ENCODE assay signal across 20 cellular contexts in genomic region chr6:149194815-149195558, GRCh38.
DNase-seq lines count a peak whose midpoint lies in the region; ATAC-seq, FAIRE-seq and TF ChIP-seq lines count a peak whose summit lies in the region.
"Had no signal": no experiment of that assay in that cellular context is flagged by ENCODE, and none has a peak within 500 bp of the region (broad histone marks: within the 10 kb centered on the region; RNA-seq: fewer than 3 reads in every experiment).

No MANE protein-coding gene starts in this region.

- H3K36me3 ChIP-seq in right atrium auricular region, result no peaks in the 10 kb centered on the region
- no peaks in the 10 kb centered on the region for H3K36me3 ChIP-seq in mesendoderm (ENCODE audit: control insufficient read depth, insufficient read depth, low read length)
- H3K36me3 ChIP-seq in pancreas, result no peaks in the 10 kb centered on the region
- H3K36me3 ChIP-seq: lower lobe of right lung, right lobe of liver had no signal

- intact Hi-C loops in Right ventricle myocardium superior (cut with DNase I), result no loop called here
- intact Hi-C loops in pancreas (cut with DNase I), result no loop called here

- no peak overlapping the region for H3K4ac ChIP-seq in mesendoderm (ENCODE audit: low read depth, low read length)

- FAIRE-seq in RCC 7860 (lab: Jason Lieb, UNC), result no peak
- no peak for FAIRE-seq in pancreas (lab: Jason Lieb, UNC)
- FAIRE-seq: bronchial epithelial cell, endothelial cell of umbilical vein, islet of Langerhans had no signal

- TF ChIP-seq CTCF in right atrium auricular region (IDR thresholded peaks at IDR 0.05) (no peak), pancreas (IDR thresholded peaks at IDR 0.05) (no peak)

- no peak overlapping the region for H2AK5ac ChIP-seq in mesendoderm (ENCODE audit: low read length)

- no peak overlapping the region for H3K18ac ChIP-seq in mesendoderm (ENCODE audit: low read length)

- no CpG with 5 or more reads among the region's 8 CpGs for WGBS in mesendoderm (ENCODE audit: extremely low coverage, insufficient coverage, low lambda C conversion rate)
- WGBS in pancreas, 2 donors, result 74 to 75% methylated on average over 8 of the region's 8 CpGs

- H2BK15ac ChIP-seq in mesendoderm (replicated peaks; ENCODE audit: low read depth), result no peak overlapping the region

- H3K27me3 ChIP-seq in right atrium auricular region, result peaks cover 0 to 3% of the 10 kb centered on the region in 2 donors
- no peaks in the 10 kb centered on the region for H3K27me3 ChIP-seq in mesendoderm (ENCODE audit: insufficient read depth, low read length, poor library complexity)
- no peaks in the 10 kb centered on the region for H3K27me3 ChIP-seq in pancreas
- H3K27me3 ChIP-seq: hepatocyte, right lobe of liver had no signal

- H4K5ac ChIP-seq in mesendoderm (ENCODE audit: low read length), result no peak overlapping the region

- H3K4me2 ChIP-seq in mesendoderm (ENCODE audit: low read length), result no peak overlapping the region
- H3K4me2 ChIP-seq: hepatocyte had no signal

- H3K23ac ChIP-seq in mesendoderm (ENCODE audit: low read length), result no peak overlapping the region

- H3K9ac ChIP-seq in mesendoderm (ENCODE audit: low read length), result no peak overlapping the region

- H2BK5ac ChIP-seq in mesendoderm (ENCODE audit: low read length), result no peak overlapping the region

- H3K56ac ChIP-seq in mesendoderm (ENCODE audit: low read length), result no peak overlapping the region

- no peak overlapping the region for H4K8ac ChIP-seq in mesendoderm (ENCODE audit: low read depth, low read length)

- H3K79me2 ChIP-seq in mesendoderm (ENCODE audit: control insufficient read depth, insufficient read depth, low read length), result no peaks in the 10 kb centered on the region
- H3K79me2 ChIP-seq: hepatocyte had no signal

- peak; percentile 20 for ATAC-seq in Right ventricle myocardium superior (ENCODE audit: poor library complexity)
- ATAC-seq in GM18873 (IDR thresholded peaks at IDR 0.05; ENCODE audit: low FRiP score, unreplicated experiment), result peak; percentile 50
- ATAC-seq in HG02870 (IDR thresholded peaks at IDR 0.05; ENCODE audit: unreplicated experiment), result peak; percentile 65
- no peak for ATAC-seq in pancreas
- no peak for ATAC-seq in HG03045 (IDR thresholded peaks at IDR 0.05; ENCODE audit: unreplicated experiment)
- ATAC-seq: lower lobe of right lung, right lobe of liver, Right ventricle myocardium inferior had no signal

- H3K4me1 ChIP-seq in right atrium auricular region (peaks cover 0 to 5% of the 10 kb centered on the region in 2 donors), mesendoderm (ENCODE audit: control insufficient read depth, low read depth, low read length) (no peaks in the 10 kb centered on the region), pancreas (no peaks in the 10 kb centered on the region)
- H3K4me1 ChIP-seq: lower lobe of right lung, right lobe of liver had no signal

- no peak overlapping the region for H3K27ac ChIP-seq in right atrium auricular region
- H3K27ac ChIP-seq in mesendoderm (ENCODE audit: low read depth, low read length), result peak overlapping the region; percentile 73
- H3K27ac ChIP-seq in pancreas, result no peak overlapping the region
- H3K27ac ChIP-seq: hepatocyte, lower lobe of right lung, right lobe of liver had no signal

- H3K79me1 ChIP-seq in mesendoderm (ENCODE audit: low read length), result no peaks in the 10 kb centered on the region

- H2BK120ac ChIP-seq in mesendoderm (ENCODE audit: low read depth, low read length), result no peak overlapping the region

- peaks cover 0 to 28% of the 10 kb centered on the region in 2 donors for H3K9me3 ChIP-seq in right atrium auricular region
- no peaks in the 10 kb centered on the region for H3K9me3 ChIP-seq in pancreas

- H3K4me3 ChIP-seq in right atrium auricular region, result no peak overlapping the region
- H3K4me3 ChIP-seq in mesendoderm (ENCODE audit: low read length), result no peak overlapping the region
- H3K4me3 ChIP-seq in pancreas, result no peak overlapping the region
- H3K4me3 ChIP-seq: hepatocyte, lower lobe of right lung, right lobe of liver had no signal

- DNase-seq in Right ventricle myocardium superior (no peak), right atrium auricular region (ENCODE audit: low spot score) (no peak), mesendoderm (peak; percentile 10), RCC 7860 (ENCODE audit: low spot score) (no peak), pancreas (no peak)
- DNase-seq: dermis blood vessel endothelial cell; DND-41; lower lobe of right lung; NCI-H1417; NCI-H526 treated with DMSO at 0.1 percent for 48 hours; right lobe of liver; stimulated activated CD4-positive, alpha-beta T cell treated with anti-CD3 and anti-CD28 coated beads, Interleukin-15, amount 100 ng/mL, for 24 hours had no signal

Comparison
In these comparisons a context has a peak if more than half of its experiments do, and no peak if none do; other contexts are left out.
1. ATAC-seq: peak in Right ventricle myocardium superior (single experiment), GM18873 (single experiment) and HG02870 (single experiment); none in pancreas (0 of 4) and HG03045 (single experiment).